14 cellular contexts compared by ENCODE assay signal in the genomic region with DNA sequence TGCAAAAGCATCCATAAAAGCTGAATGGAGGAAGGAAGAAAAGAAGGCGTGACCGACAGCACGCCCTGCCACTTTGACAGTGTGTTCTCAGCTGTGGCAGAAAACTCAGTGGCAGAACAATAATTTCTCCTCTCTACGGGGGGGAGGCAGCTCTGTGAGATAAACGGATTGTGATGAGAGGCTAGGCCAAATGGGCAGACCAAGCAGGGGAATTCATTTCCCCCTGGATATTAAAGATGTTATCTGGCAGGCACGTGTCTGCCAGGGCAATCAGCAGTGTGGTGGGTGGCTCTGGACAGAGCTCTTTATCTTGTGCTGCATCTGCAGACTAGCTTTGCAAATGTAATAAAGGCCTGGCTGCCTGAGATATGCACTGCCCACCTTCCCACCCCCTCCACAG. TPM values are rescaled to one million over a fixed set of nuclear protein-coding genes. Genes with fewer than 3 reads are reported as not detected.
DNase-seq lines count a peak whose midpoint lies in the region; ATAC-seq and TF ChIP-seq lines count a peak whose summit lies in the region.
"Had no signal": no experiment of that assay in that cellular context is flagged by ENCODE, and none has a peak within 500 bp of the region (broad histone marks: within the 10 kb centered on the region; RNA-seq: fewer than 3 reads in every experiment).

No MANE protein-coding gene starts in this region.

- H2AFZ ChIP-seq in OCI-LY1 (ENCODE audit: low read length): no peak overlapping the region

- DNase-seq in MCF 10A (ENCODE audit: unreplicated experiment): no peak
- DNase-seq in breast epithelium (ENCODE audit: low spot score in 2 of 2): no peak
- DNase-seq in endodermal cell: no peak
- no peak for DNase-seq in stimulated activated naive B cell treated with anti-CD40 and anti-IgM and Interleukin-4, amounts not matched to agents 10 μg/mL and 1 μg/mL and 100 μg/mL, for 72 hours
- DNase-seq in nucleus accumbens (lab: John Stamatoyannopoulos, UW): no peak
- no peak for DNase-seq in DMS53 (lab: John Stamatoyannopoulos, UW)
- DNase-seq: activated naive CD8-positive, alpha-beta T cell treated with anti-CD3 and anti-CD28 coated beads, Interleukin-2, amount 10 ng/mL, durations not matched to agents 7 days and 5 days; GOT3; head of caudate nucleus; IMR-90; lower lobe of right lung; SHP77 had no signal

- CTCF ChIA-PET in MCF 10A (lab: Yijun Ruan, JAX): interaction anchor here (0.7 kb wide), 1 partner anchor 135 kb away, joined by 3 read pairs; no protein-coding TSS in a partner anchor

- H3K9me3 Mint-ChIP-seq in MCF 10A (ENCODE audit: unreplicated experiment) (no peaks in the 10 kb centered on the region), endodermal cell (no peaks in the 10 kb centered on the region)
- H3K9me3 Mint-ChIP-seq in stimulated activated naive B cell treated with anti-CD40 and anti-IgM and Interleukin-4, amounts not matched to agents 10 μg/mL and 1 μg/mL and 100 μg/mL, for 72 hours: no peaks in the 10 kb centered on the region
- H3K9me3 Mint-ChIP-seq: activated naive CD8-positive, alpha-beta T cell treated with anti-CD3 and anti-CD28 coated beads, Interleukin-2, amount 10 ng/mL, durations not matched to agents 7 days and 5 days had no signal

- no peaks in the 10 kb centered on the region for H3K9me2 ChIP-seq in OCI-LY1 (ENCODE audit: low read depth, low read length)

- no peak for TF ChIP-seq CTCF in MCF 10A (IDR thresholded peaks at IDR 0.05; ENCODE audit: unreplicated experiment)
- no peak for TF ChIP-seq CTCF in breast epithelium (IDR thresholded peaks at IDR 0.05)
- TF ChIP-seq CTCF in OCI-LY1 (IDR thresholded peaks at IDR 0.05; ENCODE audit: low read length): no peak
- no peak for TF ChIP-seq CTCF in endodermal cell (conservative IDR thresholded peaks at IDR 0.05)

- H4K20me1 ChIP-seq in OCI-LY1 (ENCODE audit: insufficient read depth, low read length): no peaks in the 10 kb centered on the region

- H3K27ac Mint-ChIP-seq in MCF 10A (ENCODE audit: low read depth, unreplicated experiment): peak overlapping the region; percentile 40
- H3K27ac Mint-ChIP-seq in endodermal cell: peak overlapping the region; percentile 35
- H3K27ac Mint-ChIP-seq in stimulated activated naive B cell treated with anti-CD40 and anti-IgM and Interleukin-4, amounts not matched to agents 10 μg/mL and 1 μg/mL and 100 μg/mL, for 72 hours: peak overlapping the region; percentile 14
- H3K27ac Mint-ChIP-seq: activated naive CD8-positive, alpha-beta T cell treated with anti-CD3 and anti-CD28 coated beads, Interleukin-2, amount 10 ng/mL, durations not matched to agents 7 days and 5 days had no signal

- no peak for ATAC-seq in stimulated activated naive B cell treated with anti-CD40 and anti-IgM and Interleukin-4, amounts not matched to agents 10 μg/mL and 1 μg/mL and 100 μg/mL, for 72 hours (replicated peaks)
- no peak for ATAC-seq in GM19463 (IDR thresholded peaks at IDR 0.05; ENCODE audit: unreplicated experiment)
- ATAC-seq: lower lobe of right lung had no signal

- no TSS peak for BruUV-seq in MCF 10A (replicated peaks; lab: Mats Ljungman, UMichigan)

- no peaks in the 10 kb centered on the region for H3K4me1 Mint-ChIP-seq in MCF 10A (ENCODE audit: insufficient read depth, unreplicated experiment)
- peaks cover 9% of the 10 kb centered on the region for H3K4me1 Mint-ChIP-seq in endodermal cell
- peaks cover 18 to 39% of the 10 kb centered on the region in 2 donors for H3K4me1 Mint-ChIP-seq in stimulated activated naive B cell treated with anti-CD40 and anti-IgM and Interleukin-4, amounts not matched to agents 10 μg/mL and 1 μg/mL and 100 μg/mL, for 72 hours

- WGBS in endodermal cell (ENCODE audit: insufficient coverage in 1 of 2, insufficient read length in 1 of 2), 2 experiments: 75 to 91% methylated on average over 3 to 6 of the region's 6 CpGs

- intact Hi-C loops in MCF 10A (cut with micrococcal nuclease) (no loop called here), breast epithelium (cut with DNase I; ENCODE audit: low total_unique reads) (no loop called here)

- no peak overlapping the region; the same call in 1 of the 2 replicates for H3K4me2 ChIP-seq in OCI-LY1 (ENCODE audit: low read length)

- peaks cover 22% of the 10 kb centered on the region for H3K79me2 ChIP-seq in OCI-LY1 (ENCODE audit: insufficient read depth, low read length)

- H3K36me3 Mint-ChIP-seq in MCF 10A (ENCODE audit: insufficient read depth, unreplicated experiment) (no peaks in the 10 kb centered on the region), endodermal cell (ENCODE audit: low read depth) (no peaks in the 10 kb centered on the region)
- H3K36me3 Mint-ChIP-seq in stimulated activated naive B cell treated with anti-CD40 and anti-IgM and Interleukin-4, amounts not matched to agents 10 μg/mL and 1 μg/mL and 100 μg/mL, for 72 hours: peaks cover 5 to 9% of the 10 kb centered on the region in 2 donors

- no peaks in the 10 kb centered on the region for H3K9me3 ChIP-seq in breast epithelium
- no peaks in the 10 kb centered on the region for H3K9me3 ChIP-seq in OCI-LY1 (ENCODE audit: low read length)
- no peaks in the 10 kb centered on the region for H3K9me3 ChIP-seq in endodermal cell (ENCODE audit: control insufficient read depth, low read length)
- H3K9me3 ChIP-seq: lower lobe of right lung had no signal

- no peaks in the 10 kb centered on the region for H3K4me1 ChIP-seq in breast epithelium
- H3K4me1 ChIP-seq in OCI-LY1 (ENCODE audit: insufficient read depth, low read length, severe bottlenecking): peaks cover 65% of the 10 kb centered on the region
- H3K4me1 ChIP-seq in endodermal cell (ENCODE audit: control insufficient read depth, insufficient read depth, low read length): no peaks in the 10 kb centered on the region

- H3K36me3 ChIP-seq in breast epithelium: no peaks in the 10 kb centered on the region
- H3K36me3 ChIP-seq in OCI-LY1 (ENCODE audit: insufficient read depth, low read length): peaks cover 11% of the 10 kb centered on the region; the same call in 1 of the 2 replicates
- H3K36me3 ChIP-seq in endodermal cell (ENCODE audit: control insufficient read depth, insufficient read depth, low read length): peaks cover 11% of the 10 kb centered on the region

- H3K27ac ChIP-seq in breast epithelium (no peak overlapping the region), OCI-LY1 (ENCODE audit: low read depth, low read length, poor library complexity, severe bottlenecking) (peak overlapping the region; percentile 65), endodermal cell (ENCODE audit: low read depth, low read length) (no peak overlapping the region)
- H3K27ac ChIP-seq: lower lobe of right lung had no signal

- TF ChIP-seq POLR2A in breast epithelium (IDR thresholded peaks at IDR 0.05): no peak

- H3K9ac ChIP-seq in OCI-LY1 (ENCODE audit: low read length): no peak overlapping the region
- no peak overlapping the region for H3K9ac ChIP-seq in endodermal cell (ENCODE audit: extremely low read depth, low read length, poor library complexity, severe bottlenecking)

- POLR2A ChIA-PET in MCF 10A (lab: Yijun Ruan, JAX): interaction anchor here (1.0 to 2.7 kb wide), 4 partner anchors 9 to 137 kb away, joined by 3 to 13 read pairs (median 4); a partner anchor contains a TSS

- H3K27me3 Mint-ChIP-seq in MCF 10A (ENCODE audit: insufficient read depth, unreplicated experiment) (no peaks in the 10 kb centered on the region), endodermal cell (ENCODE audit: insufficient read depth) (no peaks in the 10 kb centered on the region)
- no peaks in the 10 kb centered on the region for H3K27me3 Mint-ChIP-seq in stimulated activated naive B cell treated with anti-CD40 and anti-IgM and Interleukin-4, amounts not matched to agents 10 μg/mL and 1 μg/mL and 100 μg/mL, for 72 hours

- H3K27me3 ChIP-seq in breast epithelium (no peaks in the 10 kb centered on the region), OCI-LY1 (ENCODE audit: insufficient read depth, low read length) (no peaks in the 10 kb centered on the region), endodermal cell (ENCODE audit: control insufficient read depth, insufficient read depth, low read length, poor library complexity, severe bottlenecking) (no peaks in the 10 kb centered on the region)

- peaks cover 3% of the 10 kb centered on the region; the same call in 1 of the 2 replicates for H3F3A ChIP-seq in OCI-LY1 (ENCODE audit: insufficient read depth, low read length)

- H3K4me3 Mint-ChIP-seq in MCF 10A (ENCODE audit: unreplicated experiment) (no peak overlapping the region), endodermal cell (no peak overlapping the region)
- peak overlapping the region in 1 of 2 donors; percentile 51 for H3K4me3 Mint-ChIP-seq in stimulated activated naive B cell treated with anti-CD40 and anti-IgM and Interleukin-4, amounts not matched to agents 10 μg/mL and 1 μg/mL and 100 μg/mL, for 72 hours
- H3K4me3 Mint-ChIP-seq: activated naive CD8-positive, alpha-beta T cell treated with anti-CD3 and anti-CD28 coated beads, Interleukin-2, amount 10 ng/mL, durations not matched to agents 7 days and 5 days had no signal

- H3K4me3 ChIP-seq in breast epithelium (no peak overlapping the region), OCI-LY1 (ENCODE audit: low read depth, low read length, poor library complexity, severe bottlenecking) (no peak overlapping the region), endodermal cell (ENCODE audit: low read length) (no peak overlapping the region)
- H3K4me3 ChIP-seq: lower lobe of right lung had no signal

RNA-seq across cellular contexts. Expression of a gene that starts 1.9 kb away (rescaled TPM):
- 31.8 and 36.1 TPM in 2 replicates for total RNA-seq in MCF 10A (2022)
- total RNA-seq in breast epithelium: 10 to 100 TPM; 31.5 to 35.4 (median 34.4) TPM
- 10 to 100 TPM; 15.7 to 23.5 TPM for total RNA-seq in endodermal cell
- 20.9 TPM for polyA plus RNA-seq in endodermal cell (2013, experiment 1 of 2)
- polyA plus RNA-seq in endodermal cell (2013, experiment 2 of 2): 20.8 TPM

RNA-seq across cellular contexts. Expression of a gene that starts 6.9 kb away (rescaled TPM):
- total RNA-seq in MCF 10A (2022) (7.2 and 8.2 TPM in 2 replicates), breast epithelium (100 to 1,000 TPM in 1 of 3 donors, 10 to 100 TPM in 2; 56.0 to 100 (median 61.9) TPM), endodermal cell (10 to 100 TPM; 33.6 to 47.1 TPM)
- polyA plus RNA-seq in endodermal cell (2013, experiment 1 of 2): 21.0 TPM
- polyA plus RNA-seq in endodermal cell (2013, experiment 2 of 2): 19.3 TPM

RNA-seq across cellular contexts. Expression of a gene that starts 12.8 kb away (rescaled TPM):
- 0.26 and 0.52 TPM in 2 replicates for total RNA-seq in MCF 10A (2022)
- 1 to 10 TPM in 2 of 3 donors, under 1 TPM in 1; 0.48 to 4.7 (median 2.0) TPM for total RNA-seq in breast epithelium
- total RNA-seq in endodermal cell: under 1 TPM; 0.46 to 0.57 TPM
- polyA plus RNA-seq in endodermal cell (2013, experiment 1 of 2): 0.21 TPM
- polyA plus RNA-seq in endodermal cell (2013, experiment 2 of 2): 0.33 TPM
- total RNA-seq: IMR-90 had no signal
- polyA plus RNA-seq: IMR-90 had no signal

RNA-seq across cellular contexts. Expression of a gene that starts 50.0 kb away (rescaled TPM):
- total RNA-seq in MCF 10A (2022): 19.2 and 19.9 TPM in 2 replicates
- 10 to 100 TPM; 19.4 to 58.8 (median 44.6) TPM for total RNA-seq in breast epithelium
- 10 to 100 TPM; 15.6 to 15.9 TPM for total RNA-seq in endodermal cell
- polyA plus RNA-seq in endodermal cell (2013, experiment 1 of 2): 15.9 TPM
- polyA plus RNA-seq in endodermal cell (2013, experiment 2 of 2): 15.6 TPM

RNA-seq across cellular contexts. Expression of a gene that starts 50.3 kb away (rescaled TPM):
- total RNA-seq in MCF 10A (2022) (55.1 and 58.1 TPM in 2 replicates), breast epithelium (10 to 100 TPM; 18.4 to 55.8 (median 24.3) TPM), endodermal cell (10 to 100 TPM; 34.0 to 41.0 TPM)
- polyA plus RNA-seq in endodermal cell (2013, experiment 1 of 2): 49.7 TPM
- 41.3 TPM for polyA plus RNA-seq in endodermal cell (2013, experiment 2 of 2)
